In genomic region chr22:19175026-19175601, GRCh38 we compare ENCODE assay signal across 1 cellular context.
TF ChIP-seq lines count a peak whose summit lies in the region.

No MANE protein-coding gene starts in this region.

TF ChIP-seq in HEK293, 187 proteins besides CTCF, POLR2A, EP300 and RAD21 (continued from another document):
- TF ChIP-seq KLF10 (tag by site-specific recombination; IDR thresholded peaks at IDR 0.05) = peak; percentile 7; the same call in 1 of the 2 replicates
- TF ChIP-seq PATZ1 (tag by site-specific recombination; IDR thresholded peaks at IDR 0.05) = 0 out of 2 replicates have a peak, but pooled peaks have one; percentile 50
- 0 out of 2 replicates have a peak, but pooled peaks have one; percentile 3 for TF ChIP-seq ZNF692 (tag by site-specific recombination; IDR thresholded peaks at IDR 0.05)
TF ChIP-seq in HEK293: peak in this region for 5.
